In the genomic region with DNA sequence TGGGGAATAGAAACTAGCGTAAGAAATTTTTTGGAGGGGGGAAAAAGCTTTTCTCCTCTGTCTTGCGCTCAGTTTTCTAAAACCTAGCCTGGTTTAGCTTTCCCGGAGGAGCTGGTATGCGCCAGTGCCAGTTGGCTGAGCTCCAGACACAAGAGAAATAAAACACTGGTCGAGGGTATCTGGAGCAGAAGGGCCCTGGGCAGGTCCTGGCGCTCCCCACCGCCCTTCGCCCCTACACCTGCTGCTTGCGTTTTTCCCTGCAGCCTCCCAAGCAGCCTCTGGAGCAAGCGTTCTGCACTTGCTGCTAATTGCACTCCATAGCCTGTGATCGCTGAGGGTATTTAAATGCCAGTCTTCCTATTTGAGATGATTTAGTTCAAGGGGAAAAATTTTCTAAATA, we compare ENCODE assay signal across 9 cellular contexts. TPM values are rescaled to one million over a fixed set of nuclear protein-coding genes. Genes with fewer than 3 reads are reported as not detected.
DNase-seq lines count a peak whose midpoint lies in the region; ATAC-seq, FAIRE-seq and TF ChIP-seq lines count a peak whose summit lies in the region.
"Had no signal": no experiment of that assay in that cellular context is flagged by ENCODE, and none has a peak within 500 bp of the region (broad histone marks: within the 10 kb centered on the region; RNA-seq: fewer than 3 reads in every experiment).

No MANE protein-coding gene starts in this region.

- intact Hi-C loops in natural killer cell (cut with micrococcal nuclease) = no loop called here

- H3K9me3 Mint-ChIP-seq in natural killer cell = no peaks in the 10 kb centered on the region
- no peaks in the 10 kb centered on the region for H3K9me3 Mint-ChIP-seq in natural killer cell treated with Interleukin-12 subunit alpha and Interleukin-12 subunit beta and Interleukin-15 and Interleukin-18, amount 100 ng/mL, for 72 hours

- peak overlapping the region; percentile 90 for H3K4me3 ChIP-seq in bronchial epithelial cell (ENCODE audit: low read depth, low read length)

- H3K36me3 Mint-ChIP-seq in natural killer cell = no peaks in the 10 kb centered on the region
- H3K36me3 Mint-ChIP-seq in natural killer cell treated with Interleukin-12 subunit alpha and Interleukin-12 subunit beta and Interleukin-15 and Interleukin-18, amount 100 ng/mL, for 72 hours = no peaks in the 10 kb centered on the region
- H3K36me3 Mint-ChIP-seq: CD4-positive, CD25-positive, alpha-beta regulatory T cell had no signal

- peaks cover 17 to 18% of the 10 kb centered on the region in 2 donors for H3K4me1 Mint-ChIP-seq in natural killer cell
- peaks cover 6 to 10% of the 10 kb centered on the region in 2 donors for H3K4me1 Mint-ChIP-seq in natural killer cell treated with Interleukin-12 subunit alpha and Interleukin-12 subunit beta and Interleukin-15 and Interleukin-18, amount 100 ng/mL, for 72 hours (ENCODE audit: low read depth in 2 of 2)

- no peak overlapping the region for H3K27ac Mint-ChIP-seq in natural killer cell
- no peak overlapping the region for H3K27ac Mint-ChIP-seq in natural killer cell treated with Interleukin-12 subunit alpha and Interleukin-12 subunit beta and Interleukin-15 and Interleukin-18, amount 100 ng/mL, for 72 hours
- H3K27ac Mint-ChIP-seq: CD4-positive, CD25-positive, alpha-beta regulatory T cell had no signal

- H3K4me3 Mint-ChIP-seq in natural killer cell = peak overlapping the region; percentile 74
- H3K4me3 Mint-ChIP-seq in natural killer cell treated with Interleukin-12 subunit alpha and Interleukin-12 subunit beta and Interleukin-15 and Interleukin-18, amount 100 ng/mL, for 72 hours = no peak overlapping the region

- peaks cover 26 to 38% of the 10 kb centered on the region in 2 donors for H3K27me3 Mint-ChIP-seq in natural killer cell (ENCODE audit: low read depth in 2 of 2)
- peaks cover 30 to 46% of the 10 kb centered on the region in 2 donors for H3K27me3 Mint-ChIP-seq in natural killer cell treated with Interleukin-12 subunit alpha and Interleukin-12 subunit beta and Interleukin-15 and Interleukin-18, amount 100 ng/mL, for 72 hours

- H3K36me3 ChIP-seq in bronchial epithelial cell (ENCODE audit: control insufficient read depth, insufficient read depth, low read length) = no peaks in the 10 kb centered on the region

- TF ChIP-seq CTCF in natural killer cell (IDR thresholded peaks at IDR 0.05) (no peak), bronchial epithelial cell (IDR thresholded peaks at IDR 0.05; ENCODE audit: insufficient read depth, low read length, severe bottlenecking) (no peak)

- FAIRE-seq in bronchial epithelial cell (lab: Jason Lieb, UNC) (no peak), urothelium cell line (lab: Jason Lieb, UNC) (no peak)

- H3K27me3 ChIP-seq in bronchial epithelial cell (ENCODE audit: control insufficient read depth, insufficient read depth, low read length) = no peaks in the 10 kb centered on the region

- ATAC-seq in natural killer cell (no peak), GM19395 (IDR thresholded peaks at IDR 0.05; ENCODE audit: unreplicated experiment) (no peak)
- no peak for ATAC-seq in natural killer cell treated with Interleukin-12 subunit alpha and Interleukin-12 subunit beta and Interleukin-15 and Interleukin-18, amount 100 ng/mL, for 72 hours

- DNase-seq in natural killer cell = no peak
- no peak for DNase-seq in natural killer cell treated with Interleukin-12 subunit alpha and Interleukin-12 subunit beta and Interleukin-15 and Interleukin-18, amount 100 ng/mL, for 72 hours (ENCODE audit: low spot score)
- no peak for DNase-seq in bronchial epithelial cell (ENCODE audit: low read depth)
- peak; percentile 8 for DNase-seq in kidney tubule cell (ENCODE audit: low spot score)
- DNase-seq in urothelium cell line (ENCODE audit: low spot score) = peak; percentile 25
- no peak for DNase-seq in hippocampal formation (lab: John Stamatoyannopoulos, UW)
- DNase-seq in NCI-H1436 (lab: John Stamatoyannopoulos, UW) = no peak

RNA-seq across cellular contexts. Expression of a gene that starts 0.8 kb away (rescaled TPM):
- 10 to 100 TPM in 1 of 3 donors, 1 to 10 TPM in 2; 2.3 to 23.3 (median 6.4) TPM for total RNA-seq in natural killer cell
- total RNA-seq in natural killer cell treated with Interleukin-12 subunit alpha and Interleukin-12 subunit beta and Interleukin-15 and Interleukin-18, amount 100 ng/mL, for 72 hours = not detected
- total RNA-seq in bronchial epithelial cell = 30.7 and 31.1 TPM in 2 replicates

RNA-seq across cellular contexts. Expression of a gene that starts 57.5 kb away (rescaled TPM):
- total RNA-seq in natural killer cell = not detected
- total RNA-seq in natural killer cell treated with Interleukin-12 subunit alpha and Interleukin-12 subunit beta and Interleukin-15 and Interleukin-18, amount 100 ng/mL, for 72 hours = 1 to 10 TPM in 1 of 2 donors, not detected in 1; 2.6 TPM
- 7.9 and 129 TPM in 2 replicates for total RNA-seq in bronchial epithelial cell

Comparison
In these comparisons a context has a peak if more than half of its experiments do, and no peak if none do; other contexts are left out.
1. DNase-seq: peak in kidney tubule cell (single experiment) and urothelium cell line (single experiment); none in natural killer cell (single experiment), natural killer cell treated with Interleukin-12 subunit alpha and Interleukin-12 subunit beta and Interleukin-15 and Interleukin-18, amount 100 ng/mL, for 72 hours (single experiment), bronchial epithelial cell (single experiment), hippocampal formation (0 of 2) and NCI-H1436 (single experiment).